In genomic region chr22:50250555-50251471, GRCh38 we compare ENCODE assay signal across 8 cellular contexts. TPM values are rescaled to one million over a fixed set of nuclear protein-coding genes. Genes with fewer than 3 reads are reported as not detected.
A peak's percentile ranks its signal among the peaks of the same experiment; 100 is the strongest.
DNase-seq lines count a peak whose midpoint lies in the region; ATAC-seq lines count a peak whose summit lies in the region.

Gene HDAC10 (minus strand): TSS chr22:50251265. CDS start chr22:50251032, 233 bp downstream.

- intact Hi-C loops in left colon (cut with DNase I, micrococcal nuclease) = loop anchor here in 1 of 2 donors (5.0 kb wide), 1 partner anchor 91 kb away; the partner anchor contains the start of gene PPP6R2

- ATAC-seq in left colon (peak; percentile 85), GM21515 (IDR thresholded peaks at IDR 0.05; ENCODE audit: unreplicated experiment) (no peak)

- peaks cover 6% of the 10 kb centered on the region for H3K36me3 ChIP-seq in H7 (replicated peaks; ENCODE audit: control insufficient read depth, insufficient read depth, low read length)

- H3K4me3 ChIP-seq in H7 (ENCODE audit: insufficient read depth, low read depth, low read length) = peak within 1 kb of the TSS; percentile 74

- H3K27me3 ChIP-seq in H7 (ENCODE audit: control insufficient read depth, insufficient read depth, low read length) = no peaks in the 10 kb centered on the region

- DNase-seq in GDM1 (lab: John Stamatoyannopoulos, UW) (peak; percentile 81), H7 (peak; percentile 99), NCI-H146 (lab: John Stamatoyannopoulos, UW) (peak; percentile 73), cerebellum (ENCODE audit: low spot score) (peak; percentile 66), left colon (peak; percentile 84 to 91)
- peak; percentile 64 to 68 (median 66) for DNase-seq in activated CD4-positive, CD25-positive, alpha-beta regulatory T cell (lab: John Stamatoyannopoulos, UW)
- DNase-seq in stimulated activated CD4-positive, alpha-beta T cell treated with anti-CD3 and anti-CD28 coated beads, Interleukin-2, amount 100 ng/mL, for 48 hours = peak; percentile 79 to 85

RNA-seq across cellular contexts. Expression of gene HDAC10, which starts in this region (rescaled TPM):
- total RNA-seq in H7 (2014; rRNA removed; shearing (Covaris generic)) = 15.7 and 22.4 TPM in 2 replicates
- total RNA-seq in cerebellum (12.9 TPM), left colon (10 to 100 TPM; 48.3 to 49.2 TPM)
